Comparison of ENCODE assay signal across 21 cellular contexts in genomic region chr12:109557200-109557599, GRCh38. TPM values are rescaled to one million over a fixed set of nuclear protein-coding genes. Genes with fewer than 3 reads are reported as not detected.
DNase-seq lines count a peak whose midpoint lies in the region; ATAC-seq and TF ChIP-seq lines count a peak whose summit lies in the region.
"Had no signal": no experiment of that assay in that cellular context is flagged by ENCODE, and none has a peak within 500 bp of the region (broad histone marks: within the 10 kb centered on the region; RNA-seq: fewer than 3 reads in every experiment).

No MANE protein-coding gene starts in this region.

- H3K9me2 ChIP-seq in PC-3 (replicated peaks; ENCODE audit: low read length) = no peaks in the 10 kb centered on the region

- no peak overlapping the region for H3K4me2 ChIP-seq in PC-3 (ENCODE audit: low read length)
- H3K4me2 ChIP-seq: A549 had no signal

- no TSS peak for BruUV-seq in PC-3 (replicated peaks; lab: Mats Ljungman, UMichigan)

- DNase-seq in PC-3 (no peak), adrenal gland (peak in 6 of 7 donors; percentile 58 to 91 (median 82)), right lobe of liver (peak in 2 of 3 donors; percentile 58 to 77), psoas muscle (peak in 1 of 2 donors; percentile 62), EL (no peak), NCI-H748 (lab: John Stamatoyannopoulos, UW; ENCODE audit: unreplicated experiment) (no peak)
- DNase-seq: 8988T; ACHN; AML-193; BE2C; Calu3; CD4-positive, alpha-beta T cell; CD8-positive, alpha-beta memory T cell; DMS53; DMS79 treated with DMSO at 0.1 percent for 48 hours; GOT3; HFFc6 had no signal

- H3K79me2 ChIP-seq in PC-3 (ENCODE audit: low read length) = no peaks in the 10 kb centered on the region

- ATAC-seq in PC-3 = peak; percentile 14; the same call in 1 of the 2 replicates
- ATAC-seq in right lobe of liver = peak; percentile 55 to 72 (median 70)
- peak; percentile 50 to 84 (median 72) for ATAC-seq in psoas muscle
- no peak for ATAC-seq in HG02642 (IDR thresholded peaks at IDR 0.05; ENCODE audit: poor library complexity, unreplicated experiment)
- ATAC-seq: A549 had no signal

- no peaks in the 10 kb centered on the region for H3K9me3 ChIP-seq in PC-3 (ENCODE audit: low read length)
- H3K9me3 ChIP-seq in adrenal gland (replicated peaks in 1 of 3) = no peaks in the 10 kb centered on the region
- H3K9me3 ChIP-seq in right lobe of liver = no peaks in the 10 kb centered on the region
- no peaks in the 10 kb centered on the region for H3K9me3 ChIP-seq in psoas muscle
- H3K9me3 ChIP-seq: BE2C, HAP-1 had no signal

- peaks cover 9% of the 10 kb centered on the region; the same call in 1 of the 2 replicates for H3K4me1 ChIP-seq in PC-3 (ENCODE audit: insufficient read depth, low read length)
- peaks cover 0 to 8% of the 10 kb centered on the region in 2 donors for H3K4me1 ChIP-seq in adrenal gland (replicated peaks in 1 of 2)
- H3K4me1 ChIP-seq in right lobe of liver = peaks cover 0 to 46% (median 22%) of the 10 kb centered on the region in 4 donors
- H3K4me1 ChIP-seq in psoas muscle = no peaks in the 10 kb centered on the region
- H3K4me1 ChIP-seq: A549, BE2C, HAP-1 had no signal

- no peaks in the 10 kb centered on the region for H3K36me3 ChIP-seq in PC-3 (ENCODE audit: low read depth, low read length)
- no peaks in the 10 kb centered on the region for H3K36me3 ChIP-seq in adrenal gland (replicated peaks in 1 of 2)
- no peaks in the 10 kb centered on the region for H3K36me3 ChIP-seq in right lobe of liver
- peaks cover 0 to 34% of the 10 kb centered on the region in 2 donors for H3K36me3 ChIP-seq in psoas muscle (ENCODE audit: insufficient read depth in 1 of 2, low read depth in 1 of 2)
- H3K36me3 ChIP-seq: BE2C had no signal

- TF ChIP-seq POLR2A in adrenal gland (IDR thresholded peaks at IDR 0.05) = no peak
- TF ChIP-seq POLR2A in right lobe of liver (IDR thresholded peaks at IDR 0.05) = no peak

- no peak overlapping the region for H2AFZ ChIP-seq in PC-3 (ENCODE audit: low read length)

- H4K20me1 ChIP-seq in PC-3 (ENCODE audit: low read length) = no peaks in the 10 kb centered on the region

- no peak overlapping the region for H3K27ac ChIP-seq in PC-3 (ENCODE audit: low read length)
- peak overlapping the region in 3 of 5 donors; percentile 10 to 52 (median 47) for H3K27ac ChIP-seq in adrenal gland
- H3K27ac ChIP-seq in right lobe of liver = no peak overlapping the region
- H3K27ac ChIP-seq in psoas muscle = no peak overlapping the region
- H3K27ac ChIP-seq: A549 had no signal

- H3K4me3 ChIP-seq in PC-3 (ENCODE audit: low read length) (no peak overlapping the region), adrenal gland (no peak overlapping the region), right lobe of liver (no peak overlapping the region), psoas muscle (no peak overlapping the region)
- H3K4me3 ChIP-seq: A549; BLaER1 treated with 17β-estradiol and CSF1 and Interleukin-3, amounts not matched to agents 10 nM and 100 nM; HAP-1 had no signal

- intact Hi-C loops in PC-3 (cut with micrococcal nuclease) = no loop called here
- intact Hi-C loops in adrenal gland (cut with DNase I) = no loop called here
- intact Hi-C loops in right lobe of liver (cut with DNase I) = no loop called here
- intact Hi-C loops in psoas muscle (cut with DNase I) = no loop called here

- H3K27me3 ChIP-seq in PC-3 (ENCODE audit: low read length) (no peaks in the 10 kb centered on the region), adrenal gland (no peaks in the 10 kb centered on the region), right lobe of liver (no peaks in the 10 kb centered on the region), psoas muscle (ENCODE audit: insufficient read depth in 3 of 3, low read length in 2 of 3) (peaks cover 0 to 13% (median 5%) of the 10 kb centered on the region in 3 donors)
- H3K27me3 ChIP-seq: BE2C; BLaER1 treated with 17β-estradiol and CSF1 and Interleukin-3, amounts not matched to agents 10 nM and 100 nM had no signal

- TF ChIP-seq CTCF in PC-3 (conservative IDR thresholded peaks at IDR 0.05; ENCODE audit: low read depth, low read length) = no peak
- no peak for TF ChIP-seq CTCF in adrenal gland (IDR thresholded peaks at IDR 0.05)
- no peak for TF ChIP-seq CTCF in right lobe of liver (IDR thresholded peaks at IDR 0.05)
- no peak for TF ChIP-seq CTCF in psoas muscle (IDR thresholded peaks at IDR 0.05)

- POLR2A ChIA-PET in PC-3 (lab: Charles Lee; ENCODE audit: unreplicated experiment) = no interaction called here

- CTCF ChIA-PET in PC-3 (lab: Charles Lee) = no interaction called here

- H3K9ac ChIP-seq in PC-3 (ENCODE audit: low read length) = no peak overlapping the region

- WGBS in adrenal gland, 4 donors = 54 to 81% (median 66%) methylated on average over 5 to 10 of the region's 10 CpGs
- WGBS in right lobe of liver (ENCODE audit: insufficient coverage, low coverage, low lambda C conversion rate, missing lambda C conversion rate) = 17% methylated on average over 1 of the region's 10 CpGs
- 72 to 91% (median 73%) methylated on average over 10 of the region's 10 CpGs for WGBS in psoas muscle, 3 donors

- no peaks in the 10 kb centered on the region for H3F3A ChIP-seq in PC-3 (ENCODE audit: low read length, unreplicated experiment)

RNA-seq across cellular contexts. Expression of gene MMAB, which starts 16.1 kb away (rescaled TPM):
- 83.0 and 83.5 TPM in 2 replicates for total RNA-seq in PC-3 (2014; rRNA removed)
- 100 to 1,000 TPM in 3 of 8 donors, 10 to 100 TPM in 5; 74.2 to 238 (median 89.0) TPM for total RNA-seq in adrenal gland
- polyA plus RNA-seq in adrenal gland = 100 to 1,000 TPM in 1 of 3 donors, 10 to 100 TPM in 2; 52.3 to 119 (median 84.0) TPM
- total RNA-seq in right lobe of liver = 10 to 100 TPM; 42.6 to 99.8 (median 65.2) TPM
- total RNA-seq in psoas muscle = 10 to 100 TPM; 28.5 to 43.3 (median 38.1) TPM
- 10 to 100 TPM; 17.3 to 34.6 (median 24.7) TPM for polyA plus RNA-seq in psoas muscle

RNA-seq across cellular contexts. Expression of gene MVK, which starts 16.4 kb away (rescaled TPM):
- total RNA-seq in PC-3 (2014; rRNA removed) (47.8 and 52.2 TPM in 2 replicates), adrenal gland (100 to 1,000 TPM in 1 of 8 donors, 10 to 100 TPM in 7; 10.8 to 194 (median 19.1) TPM), right lobe of liver (10 to 100 TPM; 14.2 to 60.0 (median 37.6) TPM), psoas muscle (10 to 100 TPM in 1 of 4 donors, 1 to 10 TPM in 3; 7.5 to 11.4 (median 8.7) TPM)
- polyA plus RNA-seq in adrenal gland (10 to 100 TPM; 35.0 to 73.6 (median 39.1) TPM), psoas muscle (10 to 100 TPM in 2 of 3 donors, 1 to 10 TPM in 1; 6.4 to 10.5 (median 10.2) TPM)

Comparison
In these comparisons a context has a peak if more than half of its experiments do, and no peak if none do; other contexts are left out.
1. DNase-seq: peak in adrenal gland (6 of 7) and right lobe of liver (2 of 3); none in PC-3 (single experiment), EL (single experiment) and NCI-H748 (single experiment).
2. H3K27ac ChIP-seq: peak in adrenal gland (3 of 5); none in PC-3 (single experiment), right lobe of liver (0 of 3) and psoas muscle (single experiment).